Comparison of ENCODE assay signal across 9 cellular contexts in the genomic region with DNA sequence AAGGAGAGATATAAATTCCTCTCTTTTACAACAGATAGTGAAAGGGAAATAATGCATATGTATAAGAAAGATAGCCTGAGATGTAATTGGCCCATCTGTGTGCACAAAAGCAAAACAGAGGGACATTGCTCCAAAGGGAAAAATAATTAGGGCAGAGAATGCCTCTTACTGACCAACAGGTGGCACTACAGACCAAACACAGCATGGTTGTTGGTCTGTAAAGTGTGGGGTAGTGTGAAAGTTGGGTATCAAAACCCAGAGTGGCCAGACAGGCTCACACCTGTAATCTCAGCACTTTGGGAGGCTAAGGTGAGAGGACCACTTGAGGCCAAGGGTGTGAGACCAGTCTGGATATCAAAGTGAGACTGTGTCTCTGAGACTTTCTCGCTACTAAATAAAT. TPM values are rescaled to one million over a fixed set of nuclear protein-coding genes. Genes with fewer than 3 reads are reported as not detected.
DNase-seq lines count a peak whose midpoint lies in the region; ATAC-seq and TF ChIP-seq lines count a peak whose summit lies in the region.
"Had no signal": no experiment of that assay in that cellular context is flagged by ENCODE, and none has a peak within 500 bp of the region (broad histone marks: within the 10 kb centered on the region; RNA-seq: fewer than 3 reads in every experiment).

No MANE protein-coding gene starts in this region.

- intact Hi-C loops in A673 (cut with micrococcal nuclease; ENCODE audit: unreplicated experiment) = no loop called here
- intact Hi-C loops in PC-9 (cut with micrococcal nuclease; ENCODE audit: unreplicated experiment) = loop anchor here (5.0 kb wide), 1 partner anchor 271 kb away; no protein-coding TSS in a partner anchor

- no peak overlapping the region for H3K27ac ChIP-seq in A673 (ENCODE audit: low read depth, low read length, poor library complexity, severe bottlenecking)
- H3K27ac ChIP-seq in PC-9 = no peak overlapping the region
- H3K27ac ChIP-seq: ovary had no signal

- no peaks in the 10 kb centered on the region for H3K9me2 ChIP-seq in PC-9 (ENCODE audit: insufficient read depth)

- no peak overlapping the region for H2AFZ ChIP-seq in PC-9

- H3K36me3 ChIP-seq in A673 (ENCODE audit: insufficient read depth, low read length, poor library complexity, severe bottlenecking) = no peaks in the 10 kb centered on the region
- no peaks in the 10 kb centered on the region for H3K36me3 ChIP-seq in PC-9 (ENCODE audit: low read depth)
- H3K36me3 ChIP-seq: ovary had no signal

- H3K27me3 ChIP-seq in A673 (replicated peaks; ENCODE audit: insufficient read depth, low read depth, low read length, poor library complexity) (no peaks in the 10 kb centered on the region), PC-9 (ENCODE audit: insufficient read depth, low read depth) (no peaks in the 10 kb centered on the region)
- H3K27me3 ChIP-seq: ovary had no signal

- ATAC-seq in HG03571 (IDR thresholded peaks at IDR 0.05; ENCODE audit: unreplicated experiment) (no peak), HG02885 (IDR thresholded peaks at IDR 0.05; ENCODE audit: poor library complexity, unreplicated experiment) (no peak)

- TF ChIP-seq CTCF in A673 (conservative IDR thresholded peaks at IDR 0.05; ENCODE audit: low read depth, low read length) (peak; percentile 59), GM10248 (IDR thresholded peaks at IDR 0.05; ENCODE audit: control extremely low read depth, extremely low read depth, low read depth, missing control alignments) (peak; percentile 43), PC-9 (conservative IDR thresholded peaks at IDR 0.05) (peak; percentile 76), fibroblast of the aortic adventitia (IDR thresholded peaks at IDR 0.05; ENCODE audit: insufficient read depth, low read length) (peak; percentile 41)

- H3K4me2 ChIP-seq in PC-9 = no peak overlapping the region

- no peaks in the 10 kb centered on the region for H4K20me1 ChIP-seq in PC-9 (ENCODE audit: insufficient read depth)

- CTCF ChIA-PET in A673 (lab: Charles Lee) (no interaction called here), GM10248 (lab: Yijun Ruan, JAX) (interaction anchor here (2.8 kb wide), 1 partner anchor 270 kb away, joined by 22 read pairs; no protein-coding TSS in a partner anchor), PC-9 (lab: Charles Lee) (interaction anchor here (0.6 to 0.7 kb wide), 2 partner anchors 160 to 1004 kb away, joined by 12 to 17 read pairs; no protein-coding TSS in a partner anchor)

- no peaks in the 10 kb centered on the region for H3K4me1 ChIP-seq in A673 (ENCODE audit: insufficient read depth, low read length, poor library complexity, severe bottlenecking)
- H3K4me1 ChIP-seq in PC-9 (replicated peaks; ENCODE audit: insufficient read depth) = peaks cover 5% of the 10 kb centered on the region

- POLR2A ChIA-PET in A673 (lab: Charles Lee; ENCODE audit: low non-redundant PET) (no interaction called here), GM10248 (lab: Yijun Ruan, JAX) (no interaction called here), PC-9 (lab: Charles Lee; ENCODE audit: unreplicated experiment) (no interaction called here)

- no peaks in the 10 kb centered on the region for H3K79me2 ChIP-seq in PC-9 (ENCODE audit: low read depth)

- H3K9me3 ChIP-seq in A673 (ENCODE audit: low read depth, low read length, poor library complexity, severe bottlenecking) = no peaks in the 10 kb centered on the region
- no peaks in the 10 kb centered on the region for H3K9me3 ChIP-seq in PC-9 (ENCODE audit: insufficient read depth, low read depth)
- H3K9me3 ChIP-seq: ovary had no signal

- no peak overlapping the region for H3K4me3 ChIP-seq in A673 (ENCODE audit: low read depth, low read length, poor library complexity, severe bottlenecking)
- no peak overlapping the region for H3K4me3 ChIP-seq in PC-9
- H3K4me3 ChIP-seq in fibroblast of the aortic adventitia (ENCODE audit: low read depth, low read length) = no peak overlapping the region
- H3K4me3 ChIP-seq: ovary had no signal

- BruUV-seq in A673 (replicated peaks; lab: Mats Ljungman, UMichigan) (no TSS peak), PC-9 (replicated peaks; lab: Mats Ljungman, UMichigan) (no TSS peak)

- H3F3A ChIP-seq in PC-9 (ENCODE audit: insufficient read depth, low read depth) = peaks cover 24% of the 10 kb centered on the region

- DNase-seq in A673 (ENCODE audit: low spot score) (peak; percentile 42), GM10248 (ENCODE audit: extremely low spot score) (no peak), PC-9 (no peak), fibroblast of the aortic adventitia (ENCODE audit: low read depth) (no peak), NCI-H1930 (lab: John Stamatoyannopoulos, UW) (no peak), HPDE6-E6E7 (ENCODE audit: extremely low spot score) (no peak)
- DNase-seq: ovary had no signal

RNA-seq across cellular contexts. Expression of gene TLNRD1, which starts 4.5 kb away (rescaled TPM):
- 21.0 and 21.8 TPM in 2 replicates for total RNA-seq in A673 (2021)
- total RNA-seq in PC-9 (2021) = 14.9 and 18.2 TPM in 2 replicates
- 9.3 and 10.5 TPM in 2 replicates for total RNA-seq in fibroblast of the aortic adventitia (ENCODE audit: low replicate concordance)

RNA-seq across cellular contexts. Expression of gene MESD, which starts 6.6 kb away (rescaled TPM):
- total RNA-seq in A673 (2021) (25.7 and 28.1 TPM in 2 replicates), PC-9 (2021) (21.9 and 22.8 TPM in 2 replicates), fibroblast of the aortic adventitia (ENCODE audit: low replicate concordance) (18.9 and 25.8 TPM in 2 replicates)
